ENCODE assay signal across 1 cellular context in genomic region chr4:8594097-8595038, GRCh38.
TF ChIP-seq lines count a peak whose summit lies in the region.

No MANE protein-coding gene starts in this region.

TF ChIP-seq in A549, 52 proteins besides CTCF, POLR2A, EP300 and RAD21 (continued from another document):
- TF ChIP-seq, protein P1, sequence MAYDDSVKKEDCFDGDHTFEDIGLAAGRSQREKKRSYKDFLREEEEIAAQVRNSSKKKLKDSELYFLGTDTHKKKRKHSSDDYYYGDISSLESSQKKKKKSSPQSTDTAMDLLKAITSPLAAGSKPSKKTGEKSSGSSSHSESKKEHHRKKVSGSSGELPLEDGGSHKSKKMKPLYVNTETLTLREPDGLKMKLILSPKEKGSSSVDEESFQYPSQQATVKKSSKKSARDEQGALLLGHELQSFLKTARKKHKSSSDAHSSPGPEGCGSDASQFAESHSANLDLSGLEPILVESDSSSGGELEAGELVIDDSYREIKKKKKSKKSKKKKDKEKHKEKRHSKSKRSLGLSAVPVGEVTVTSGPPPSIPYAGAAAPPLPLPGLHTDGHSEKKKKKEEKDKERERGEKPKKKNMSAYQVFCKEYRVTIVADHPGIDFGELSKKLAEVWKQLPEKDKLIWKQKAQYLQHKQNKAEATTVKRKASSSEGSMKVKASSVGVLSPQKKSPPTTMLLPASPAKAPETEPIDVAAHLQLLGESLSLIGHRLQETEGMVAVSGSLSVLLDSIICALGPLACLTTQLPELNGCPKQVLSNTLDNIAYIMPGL (CRISPR knock-in tag; IDR thresholded peaks at IDR 0.05; ENCODE audit: borderline replicate concordance) = no peak
- TF ChIP-seq HOXB13 (CRISPR knock-in tag; IDR thresholded peaks at IDR 0.05; ENCODE audit: low read depth) (no peak), FOSB (CRISPR knock-in tag; IDR thresholded peaks at IDR 0.05) (no peak), HOXB5 (CRISPR knock-in tag; IDR thresholded peaks at IDR 0.05) (no peak), CHD4 (IDR thresholded peaks at IDR 0.05; ENCODE audit: borderline replicate concordance) (no peak), TFCP2L1 (CRISPR knock-in tag; IDR thresholded peaks at IDR 0.05) (no peak), MAZ (IDR thresholded peaks at IDR 0.05; ENCODE audit: borderline replicate concordance, low read depth, low read length) (no peak), RFX5 (IDR thresholded peaks at IDR 0.05) (no peak), RARB (CRISPR knock-in tag; IDR thresholded peaks at IDR 0.05) (no peak), HDAC2 (IDR thresholded peaks at IDR 0.05) (no peak), SMC3 (IDR thresholded peaks at IDR 0.05) (peak; percentile 66), KDM5A (IDR thresholded peaks at IDR 0.05) (no peak), CBX2 (IDR thresholded peaks at IDR 0.05; ENCODE audit: borderline replicate concordance, low read depth) (no peak), FOSL2 (IDR thresholded peaks at IDR 0.05) (no peak), FOSL2 (CRISPR knock-in tag; IDR thresholded peaks at IDR 0.05) (no peak), RCOR1 (IDR thresholded peaks at IDR 0.05; ENCODE audit: low read depth, low read length) (no peak), EHMT2 (IDR thresholded peaks at IDR 0.05; ENCODE audit: low read depth) (no peak), GATA3 (IDR thresholded peaks at IDR 0.05; ENCODE audit: borderline replicate concordance) (no peak), NPAS2 (CRISPR knock-in tag; IDR thresholded peaks at IDR 0.05; ENCODE audit: borderline replicate concordance) (no peak), ZNF302 (CRISPR knock-in tag; IDR thresholded peaks at IDR 0.05) (no peak), MYC (IDR thresholded peaks at IDR 0.05; ENCODE audit: borderline replicate concordance, low read length) (no peak), ATOH8 (CRISPR knock-in tag; IDR thresholded peaks at IDR 0.05; ENCODE audit: low read depth) (no peak), PHF8 (IDR thresholded peaks at IDR 0.05; ENCODE audit: borderline replicate concordance, low read depth) (no peak), JUN (IDR thresholded peaks at IDR 0.05) (no peak), CEBPB (IDR thresholded peaks at IDR 0.05) (peak; percentile 85 to 91), HOXA7 (CRISPR knock-in tag; IDR thresholded peaks at IDR 0.05) (no peak), ZSCAN20 (CRISPR knock-in tag; IDR thresholded peaks at IDR 0.05) (no peak)
- TF ChIP-seq, protein P2, sequence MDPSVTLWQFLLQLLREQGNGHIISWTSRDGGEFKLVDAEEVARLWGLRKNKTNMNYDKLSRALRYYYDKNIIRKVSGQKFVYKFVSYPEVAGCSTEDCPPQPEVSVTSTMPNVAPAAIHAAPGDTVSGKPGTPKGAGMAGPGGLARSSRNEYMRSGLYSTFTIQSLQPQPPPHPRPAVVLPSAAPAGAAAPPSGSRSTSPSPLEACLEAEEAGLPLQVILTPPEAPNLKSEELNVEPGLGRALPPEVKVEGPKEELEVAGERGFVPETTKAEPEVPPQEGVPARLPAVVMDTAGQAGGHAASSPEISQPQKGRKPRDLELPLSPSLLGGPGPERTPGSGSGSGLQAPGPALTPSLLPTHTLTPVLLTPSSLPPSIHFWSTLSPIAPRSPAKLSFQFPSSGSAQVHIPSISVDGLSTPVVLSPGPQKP (IDR thresholded peaks at IDR 0.05; ENCODE audit: low read depth, low read length) = no peak
- TF ChIP-seq, protein P3, sequence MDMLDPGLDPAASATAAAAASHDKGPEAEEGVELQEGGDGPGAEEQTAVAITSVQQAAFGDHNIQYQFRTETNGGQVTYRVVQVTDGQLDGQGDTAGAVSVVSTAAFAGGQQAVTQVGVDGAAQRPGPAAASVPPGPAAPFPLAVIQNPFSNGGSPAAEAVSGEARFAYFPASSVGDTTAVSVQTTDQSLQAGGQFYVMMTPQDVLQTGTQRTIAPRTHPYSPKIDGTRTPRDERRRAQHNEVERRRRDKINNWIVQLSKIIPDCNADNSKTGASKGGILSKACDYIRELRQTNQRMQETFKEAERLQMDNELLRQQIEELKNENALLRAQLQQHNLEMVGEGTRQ (IDR thresholded peaks at IDR 0.05) = no peak
- TF ChIP-seq, protein P4, sequence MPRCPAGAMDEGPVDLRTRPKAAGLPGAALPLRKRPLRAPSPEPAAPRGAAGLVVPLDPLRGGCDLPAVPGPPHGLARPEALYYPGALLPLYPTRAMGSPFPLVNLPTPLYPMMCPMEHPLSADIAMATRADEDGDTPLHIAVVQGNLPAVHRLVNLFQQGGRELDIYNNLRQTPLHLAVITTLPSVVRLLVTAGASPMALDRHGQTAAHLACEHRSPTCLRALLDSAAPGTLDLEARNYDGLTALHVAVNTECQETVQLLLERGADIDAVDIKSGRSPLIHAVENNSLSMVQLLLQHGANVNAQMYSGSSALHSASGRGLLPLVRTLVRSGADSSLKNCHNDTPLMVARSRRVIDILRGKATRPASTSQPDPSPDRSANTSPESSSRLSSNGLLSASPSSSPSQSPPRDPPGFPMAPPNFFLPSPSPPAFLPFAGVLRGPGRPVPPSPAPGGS (IDR thresholded peaks at IDR 0.05) = no peak
TF ChIP-seq in A549: peak in this region for 4.
